Comparison of ENCODE assay signal across 8 cellular contexts in genomic region chr1:3313579-3313955, GRCh38.
DNase-seq lines count a peak whose midpoint lies in the region; ATAC-seq and TF ChIP-seq lines count a peak whose summit lies in the region.

No MANE protein-coding gene starts in this region.

- H3K4me3 ChIP-seq in esophagus muscularis mucosa (peak overlapping the region in 3 of 4 donors; percentile 13 to 41 (median 36)), mesodermal cell (ENCODE audit: extremely low read depth, insufficient read depth, low read length, poor library complexity, severe bottlenecking) (no peak overlapping the region), tibial artery (peak overlapping the region; percentile 26 to 36)

- H3K27ac ChIP-seq in esophagus muscularis mucosa (replicated peaks in 1 of 4) (peak overlapping the region; percentile 94 to 98 (median 96)), mesodermal cell (ENCODE audit: low read depth, low read length, severe bottlenecking) (peak overlapping the region; percentile 99), tibial artery (peak overlapping the region; percentile 96 to 97)

- ATAC-seq in GM21529 (IDR thresholded peaks at IDR 0.05; ENCODE audit: unreplicated experiment): no peak
- ATAC-seq in GM19324 (IDR thresholded peaks at IDR 0.05; ENCODE audit: low FRiP score, unreplicated experiment): no peak

- TF ChIP-seq CTCF in esophagus muscularis mucosa (IDR thresholded peaks at IDR 0.05) (no peak), tibial artery (IDR thresholded peaks at IDR 0.05) (no peak)

- H3K36me3 ChIP-seq in esophagus muscularis mucosa: no peaks in the 10 kb centered on the region
- H3K36me3 ChIP-seq in mesodermal cell (ENCODE audit: control insufficient read depth, insufficient read depth, low read length): no peaks in the 10 kb centered on the region
- no peaks in the 10 kb centered on the region for H3K36me3 ChIP-seq in tibial artery

- intact Hi-C loops in esophagus muscularis mucosa (cut with DNase I): loop anchor here (2.0 to 5.0 kb wide), 2 partner anchors 39 to 54 kb away; no protein-coding TSS in a partner anchor
- intact Hi-C loops in tibial artery (cut with DNase I; ENCODE audit: low total_unique reads): loop anchor here (5.0 kb wide), 3 partner anchors 36 to 106 kb away; no protein-coding TSS in a partner anchor

- peaks cover 0 to 16% (median 0%) of the 10 kb centered on the region in 4 donors for H3K27me3 ChIP-seq in esophagus muscularis mucosa
- no peaks in the 10 kb centered on the region for H3K27me3 ChIP-seq in tibial artery

- DNase-seq in MV-4-11 (lab: John Stamatoyannopoulos, UW) (peak; percentile 12), esophagus muscularis mucosa (ENCODE audit: extremely low spot score) (peak; percentile 96), tibial artery (peak; percentile 96 to 97), DMS114 treated with DMSO at 0.1 percent for 48 hours (lab: John Stamatoyannopoulos, UW; ENCODE audit: unreplicated experiment) (no peak), NCI-H69 (lab: John Stamatoyannopoulos, UW) (no peak)

- H3K4me1 ChIP-seq in esophagus muscularis mucosa (peaks cover 38 to 45% (median 43%) of the 10 kb centered on the region in 4 donors), mesodermal cell (ENCODE audit: control insufficient read depth, insufficient read depth, low read length, poor library complexity, severe bottlenecking) (peaks cover 40% of the 10 kb centered on the region), tibial artery (peaks cover 4 to 79% (median 57%) of the 10 kb centered on the region in 4 donors)

- no peaks in the 10 kb centered on the region for H3K9me3 ChIP-seq in esophagus muscularis mucosa
- peaks cover 10% of the 10 kb centered on the region for H3K9me3 ChIP-seq in mesodermal cell (ENCODE audit: control insufficient read depth, low read length)
- H3K9me3 ChIP-seq in tibial artery: no peaks in the 10 kb centered on the region

- TF ChIP-seq EP300 in esophagus muscularis mucosa (IDR thresholded peaks at IDR 0.05): no peak

- TF ChIP-seq POLR2A in esophagus muscularis mucosa (IDR thresholded peaks at IDR 0.05; ENCODE audit: low read depth): no peak

- whole genome bisulfite sequencing in esophagus muscularis mucosa: 23% methylated on average over 14 of the region's 22 CpGs
- 35 to 41% methylated on average over 20 to 22 of the region's 22 CpGs for WGBS in mesodermal cell (ENCODE audit: insufficient coverage in 2 of 2), 2 experiments

Comparison
In these comparisons a context has a peak if more than half of its experiments do, and no peak if none do; other contexts are left out.
1. DNase-seq: peak in MV-4-11 (single experiment), esophagus muscularis mucosa (single experiment) and tibial artery (2 of 2); none in DMS114 treated with DMSO at 0.1 percent for 48 hours (single experiment) and NCI-H69 (single experiment).
2. Peak in every context shown above with its lines, with median percentiles within 50 percentile points of each other: H3K27ac ChIP-seq.